20 cellular contexts compared by ENCODE assay signal in genomic region chr4:78184584-78184983, GRCh38.
"Had no signal": no experiment of that assay in that cellular context is flagged by ENCODE, and none has a peak within 500 bp of the region (broad histone marks: within the 10 kb centered on the region; RNA-seq: fewer than 3 reads in every experiment).

No MANE protein-coding gene starts in this region.

- H3K9me3 Mint-ChIP-seq: naive B cell, type B pancreatic cell had no signal

- H3K36me3 ChIP-seq: esophagus squamous epithelium, neutrophil, spleen had no signal

- H3K27ac ChIP-seq: esophagus squamous epithelium, neutrophil, spleen had no signal

- H3K36me3 Mint-ChIP-seq: naive B cell had no signal

- H3K27me3 Mint-ChIP-seq: dendritic cell treated with granulocyte-macrophage colony-stimulating factor and Interleukin-4, amounts not matched to agents 40 ng/mL and 50 ng/mL, for 4 days; effector memory CD8-positive, alpha-beta T cell; type B pancreatic cell had no signal

- H3K9me3 ChIP-seq: esophagus squamous epithelium, neutrophil, spleen had no signal

- H3K4me3 ChIP-seq: esophagus squamous epithelium, lung, spleen had no signal

- H3K27me3 ChIP-seq: esophagus squamous epithelium, neutrophil, spleen had no signal

- H3K4me3 Mint-ChIP-seq: dendritic cell treated with granulocyte-macrophage colony-stimulating factor and Interleukin-4, amounts not matched to agents 40 ng/mL and 50 ng/mL, for 4 days; effector memory CD8-positive, alpha-beta T cell; naive B cell; nephron progenitor cell; type B pancreatic cell had no signal

- H3K27ac Mint-ChIP-seq: dendritic cell treated with granulocyte-macrophage colony-stimulating factor and Interleukin-4, amounts not matched to agents 40 ng/mL and 50 ng/mL, for 4 days; effector memory CD8-positive, alpha-beta T cell; naive B cell; nephron progenitor cell; type B pancreatic cell had no signal

- H3K4me1 Mint-ChIP-seq: naive B cell had no signal

- ATAC-seq: effector memory CD8-positive, alpha-beta T cell; left cardiac atrium; left ventricle myocardium superior; sciatic nerve had no signal

- H3K4me1 ChIP-seq: spleen had no signal

- DNase-seq: effector memory CD8-positive, alpha-beta T cell; esophagus squamous epithelium; foreskin fibroblast; kidney; left cardiac atrium; left ventricle myocardium superior; mesenchymal stem cell; midbrain; naive B cell; nephron progenitor cell; spleen; stimulated activated CD4-positive, alpha-beta T cell treated with anti-CD3 and anti-CD28 coated beads, Interleukin-15, amount 100 ng/mL, for 24 hours; stimulated activated CD4-positive, alpha-beta T cell treated with anti-CD3 and anti-CD28 coated beads, Interleukin-1b, Interleukin-23, amount 100 ng/mL, for 48 hours; stimulated activated CD4-positive, alpha-beta T cell treated with anti-CD3 and anti-CD28 coated beads, Interleukin-4, amount 100 ng/mL, for 4 hours; stimulated activated naive CD4-positive, alpha-beta T cell had no signal
